In the genomic region with DNA sequence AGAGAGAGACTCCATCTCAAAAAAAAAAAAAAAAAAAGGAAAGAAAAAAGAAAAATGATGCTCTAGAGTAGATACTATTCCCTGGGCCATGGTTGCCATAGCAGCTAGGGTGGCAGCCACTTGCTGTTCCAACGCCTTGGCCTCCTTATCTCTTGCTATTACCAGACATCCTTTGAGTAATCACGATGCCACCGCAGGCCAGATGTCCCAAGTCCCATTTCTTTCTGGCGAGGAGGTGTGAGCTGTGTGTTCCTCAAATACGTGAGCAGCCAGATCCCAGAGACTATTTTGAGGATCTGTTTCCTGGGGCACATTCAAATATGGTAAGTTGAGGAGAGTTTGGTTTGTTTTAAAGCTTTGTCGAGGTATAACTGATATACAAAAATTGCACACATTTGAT, we compare ENCODE assay signal across 19 cellular contexts. TPM values are rescaled to one million over a fixed set of nuclear protein-coding genes. Genes with fewer than 3 reads are reported as not detected.
"Had no signal": no experiment of that assay in that cellular context is flagged by ENCODE, and none has a peak within 500 bp of the region (broad histone marks: within the 10 kb centered on the region; RNA-seq: fewer than 3 reads in every experiment).

No MANE protein-coding gene starts in this region.

- H3K27ac ChIP-seq: esophagus squamous epithelium, foreskin keratinocyte, hepatocyte, neutrophil, ovary, stomach had no signal

- H3K4me3 ChIP-seq: esophagus squamous epithelium, hepatocyte, lung, ovary, stomach had no signal

- H3K27me3 Mint-ChIP-seq: naive thymus-derived CD4-positive, alpha-beta T cell had no signal

- H3K4me1 ChIP-seq: esophagus squamous epithelium, foreskin keratinocyte, stomach had no signal

- H3K4me2 ChIP-seq: hepatocyte had no signal

- H3K9me3 ChIP-seq: esophagus squamous epithelium, neutrophil, ovary, stomach had no signal

- H3K9me3 Mint-ChIP-seq: effector memory CD8-positive, alpha-beta T cell; nephron progenitor cell had no signal

- H3K4me1 Mint-ChIP-seq: naive thymus-derived CD4-positive, alpha-beta T cell had no signal

- H3K4me3 Mint-ChIP-seq: effector memory CD8-positive, alpha-beta T cell; naive thymus-derived CD4-positive, alpha-beta T cell; nephron progenitor cell had no signal

- H2AFZ ChIP-seq: hepatocyte had no signal

- H3K36me3 Mint-ChIP-seq: naive thymus-derived CD4-positive, alpha-beta T cell had no signal

- DNase-seq: effector memory CD8-positive, alpha-beta T cell; esophagus squamous epithelium; foreskin keratinocyte; left colon; left ventricle myocardium superior; mesenchymal stem cell; naive thymus-derived CD4-positive, alpha-beta T cell; nephron progenitor cell; ovary; right cardiac atrium; small intestine; stimulated activated CD4-positive, alpha-beta T cell treated with anti-CD3 and anti-CD28 coated beads, Interleukin-12 subunit alpha, Interleukin-12 subunit beta, amount 100 ng/mL, for 4 hours; stimulated activated naive CD4-positive, alpha-beta T cell; stomach; trophoblast cell had no signal

- H3K27me3 ChIP-seq: foreskin keratinocyte, hepatocyte, ovary had no signal

- ATAC-seq: effector memory CD8-positive, alpha-beta T cell; foreskin keratinocyte; left colon; left ventricle myocardium superior; naive thymus-derived CD4-positive, alpha-beta T cell; right cardiac atrium had no signal

- H3K79me2 ChIP-seq: hepatocyte had no signal

- H3K36me3 ChIP-seq: esophagus squamous epithelium, neutrophil, ovary, stomach had no signal

- H3K27ac Mint-ChIP-seq: effector memory CD8-positive, alpha-beta T cell; naive thymus-derived CD4-positive, alpha-beta T cell; nephron progenitor cell; progenitor cell of endocrine pancreas had no signal

RNA-seq across cellular contexts. Expression of a gene that starts 23.4 kb away (rescaled TPM):
- polyA plus RNA-seq: naive thymus-derived CD4-positive, alpha-beta T cell had no signal
